In the genomic region with DNA sequence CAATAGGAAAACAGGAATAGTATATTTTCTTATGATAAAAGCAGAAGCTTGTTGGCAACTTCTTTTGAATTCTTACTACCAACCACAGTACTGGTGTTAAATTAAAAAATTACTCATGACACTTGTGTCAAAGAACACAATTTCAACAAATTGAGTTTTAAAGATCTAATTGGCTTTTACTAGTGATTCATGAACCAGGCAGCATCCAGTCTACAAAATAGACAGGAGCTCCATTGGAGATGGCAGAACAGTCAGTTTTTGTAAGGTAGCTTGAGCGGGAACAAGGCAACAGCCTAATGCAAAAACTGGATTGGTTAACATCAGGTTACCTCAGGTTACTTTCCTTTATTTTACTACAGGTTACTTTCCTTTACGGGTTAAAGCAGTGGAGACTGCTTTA, we compare ENCODE assay signal across 32 cellular contexts.
DNase-seq lines count a peak whose midpoint lies in the region; ATAC-seq and TF ChIP-seq lines count a peak whose summit lies in the region.
"Had no signal": no experiment of that assay in that cellular context is flagged by ENCODE, and none has a peak within 500 bp of the region (broad histone marks: within the 10 kb centered on the region; RNA-seq: fewer than 3 reads in every experiment).

No MANE protein-coding gene starts in this region.

- no peak overlapping the region for H2AK5ac ChIP-seq in mesendoderm (ENCODE audit: low read length)

- H3K9me3 Mint-ChIP-seq in natural killer cell, result no peaks in the 10 kb centered on the region
- H3K9me3 Mint-ChIP-seq: CD4-positive, alpha-beta memory T cell; CD4-positive, alpha-beta T cell; CD8-positive, alpha-beta memory T cell; CD8-positive, alpha-beta T cell had no signal

- peak overlapping the region; percentile 34 for H3K18ac ChIP-seq in mesendoderm (ENCODE audit: low read length)

- no peak overlapping the region for H3K27ac ChIP-seq in HEK293 (ENCODE audit: extremely low read depth, low read depth, low read length)
- H3K27ac ChIP-seq in Karpas-422 (ENCODE audit: low read length), result no peak overlapping the region
- no peak overlapping the region for H3K27ac ChIP-seq in mesendoderm (ENCODE audit: low read depth, low read length)
- H3K27ac ChIP-seq in suprapubic skin, result no peak overlapping the region
- H3K27ac ChIP-seq: 22Rv1; A549; BLaER1; BLaER1 treated with 17β-estradiol and CSF1 and Interleukin-3, amounts not matched to agents 10 nM and 100 nM had no signal

- H3K79me1 ChIP-seq in mesendoderm (ENCODE audit: low read length), result no peaks in the 10 kb centered on the region

- no peak for TF ChIP-seq EP300 in suprapubic skin (IDR thresholded peaks at IDR 0.05)

- H3K36me3 ChIP-seq in HEK293 (ENCODE audit: control insufficient read depth in 2 of 2, insufficient read depth in 1 of 2, low read length in 2 of 2) (no peaks in the 10 kb centered on the region), Karpas-422 (ENCODE audit: insufficient read depth, low read length) (no peaks in the 10 kb centered on the region), mesendoderm (ENCODE audit: control insufficient read depth, insufficient read depth, low read length) (no peaks in the 10 kb centered on the region), suprapubic skin (no peaks in the 10 kb centered on the region)
- H3K36me3 ChIP-seq: BE2C; BLaER1; BLaER1 treated with 17β-estradiol and CSF1 and Interleukin-3, amounts not matched to agents 10 nM and 100 nM had no signal

- no peak overlapping the region for H3K9ac ChIP-seq in Karpas-422 (ENCODE audit: low read length)
- H3K9ac ChIP-seq in mesendoderm (ENCODE audit: low read length), result no peak overlapping the region
- H3K9ac ChIP-seq: BLaER1; BLaER1 treated with 17β-estradiol and CSF1 and Interleukin-3, amounts not matched to agents 10 nM and 100 nM had no signal

- H3K4me3 ChIP-seq in HEK293 (ENCODE audit: low read depth, low read length) (no peak overlapping the region), Karpas-422 (ENCODE audit: low read length) (no peak overlapping the region), mesendoderm (ENCODE audit: low read length) (no peak overlapping the region), suprapubic skin (no peak overlapping the region)
- H3K4me3 ChIP-seq: A549; BLaER1; BLaER1 treated with 17β-estradiol and CSF1 and Interleukin-3, amounts not matched to agents 10 nM and 100 nM had no signal

- no CpG with 5 or more reads among the region's 2 CpGs for WGBS in mesendoderm (ENCODE audit: extremely low coverage, insufficient coverage, low lambda C conversion rate)
- 96% methylated on average over 2 of the region's 2 CpGs for WGBS in suprapubic skin

- H3K4me1 Mint-ChIP-seq in natural killer cell, result peaks cover 6% of the 10 kb centered on the region in 2 donors
- H3K4me1 Mint-ChIP-seq: B cell; CD4-positive, alpha-beta memory T cell; CD4-positive, CD25-positive, alpha-beta regulatory T cell; CD8-positive, alpha-beta memory T cell had no signal

- no peak overlapping the region for H3K27ac Mint-ChIP-seq in natural killer cell
- H3K27ac Mint-ChIP-seq: B cell; CD4-positive, alpha-beta memory T cell; CD4-positive, alpha-beta T cell; CD4-positive, CD25-positive, alpha-beta regulatory T cell; CD8-positive, alpha-beta T cell had no signal

- peaks cover 25 to 66% of the 10 kb centered on the region in 2 donors for H3K27me3 Mint-ChIP-seq in natural killer cell (ENCODE audit: low read depth in 2 of 2)
- H3K27me3 Mint-ChIP-seq: CD4-positive, alpha-beta T cell had no signal

- H3K23ac ChIP-seq in mesendoderm (ENCODE audit: low read length), result no peak overlapping the region

- H3K4me1 ChIP-seq in HEK293 (ENCODE audit: control insufficient read depth, insufficient read depth, low read length) (peaks cover 16% of the 10 kb centered on the region), Karpas-422 (ENCODE audit: low read length) (no peaks in the 10 kb centered on the region), mesendoderm (ENCODE audit: control insufficient read depth, low read depth, low read length) (no peaks in the 10 kb centered on the region), suprapubic skin (no peaks in the 10 kb centered on the region)
- H3K4me1 ChIP-seq: BE2C had no signal

- no peaks in the 10 kb centered on the region for H3K79me2 ChIP-seq in Karpas-422 (ENCODE audit: low read length)
- no peaks in the 10 kb centered on the region for H3K79me2 ChIP-seq in mesendoderm (ENCODE audit: control insufficient read depth, insufficient read depth, low read length)

- ATAC-seq in natural killer cell, result no peak
- ATAC-seq: A549; CD8-positive, alpha-beta T cell had no signal

- peak; percentile 22 for DNase-seq in Karpas-422
- peak; percentile 1 for DNase-seq in MV-4-11 (lab: John Stamatoyannopoulos, UW)
- no peak for DNase-seq in mesendoderm
- no peak for DNase-seq in suprapubic skin (ENCODE audit: low spot score in 2 of 2)
- DNase-seq in C1 segment of cervical spinal cord (lab: John Stamatoyannopoulos, UW), result no peak
- DNase-seq in UCSD-AML1 (lab: John Stamatoyannopoulos, UW; ENCODE audit: unreplicated experiment), result no peak
- DNase-seq in natural killer cell, result no peak
- DNase-seq: 8988T; ACHN; AML-193; BE2C; Caco-2; Calu3; CD4-positive, alpha-beta memory T cell; CD4-positive, alpha-beta T cell; CD4-positive, CD25-positive, alpha-beta regulatory T cell; CD8-positive, alpha-beta memory T cell; CD8-positive, alpha-beta T cell; COR-L47; DMS 273 treated with DMSO at 0.1 percent for 48 hours; DMS153; DMS79; DMS79 treated with DMSO at 0.1 percent for 48 hours; DND-41; EL had no signal

- H2BK5ac ChIP-seq in mesendoderm (ENCODE audit: low read length), result no peak overlapping the region

- POLR2A ChIA-PET in HEK293 (lab: Yijun Ruan, JAX), result no interaction called here

- no peaks in the 10 kb centered on the region for H4K20me1 ChIP-seq in Karpas-422 (ENCODE audit: insufficient read depth, low read depth, low read length)
- H4K20me1 ChIP-seq: BLaER1; BLaER1 treated with 17β-estradiol and CSF1 and Interleukin-3, amounts not matched to agents 10 nM and 100 nM had no signal

- no peaks in the 10 kb centered on the region for H3K9me2 ChIP-seq in Karpas-422 (replicated peaks; ENCODE audit: insufficient read depth, low read length)

- H3K4me2 ChIP-seq in Karpas-422 (ENCODE audit: low read depth, low read length, poor library complexity, severe bottlenecking), result no peak overlapping the region
- no peak overlapping the region for H3K4me2 ChIP-seq in mesendoderm (ENCODE audit: low read length)
- H3K4me2 ChIP-seq: A549, BLaER1 had no signal

- H2BK15ac ChIP-seq in mesendoderm (replicated peaks; ENCODE audit: low read depth), result no peak overlapping the region

- H3K9me3 ChIP-seq in HEK293 (ENCODE audit: control insufficient read depth, insufficient read depth, low read depth, low read length) (no peaks in the 10 kb centered on the region), Karpas-422 (ENCODE audit: low read length) (no peaks in the 10 kb centered on the region), suprapubic skin (no peaks in the 10 kb centered on the region)
- H3K9me3 ChIP-seq: A549; BE2C; BLaER1; BLaER1 treated with 17β-estradiol and CSF1 and Interleukin-3, amounts not matched to agents 10 nM and 100 nM; Caco-2 had no signal

- H4K5ac ChIP-seq in mesendoderm (ENCODE audit: low read length), result no peak overlapping the region

- H4K8ac ChIP-seq in mesendoderm (ENCODE audit: low read depth, low read length), result no peak overlapping the region

- no peak overlapping the region for H3K4me3 Mint-ChIP-seq in natural killer cell
- H3K4me3 Mint-ChIP-seq: B cell; CD14-positive monocyte; CD4-positive, alpha-beta memory T cell; CD4-positive, alpha-beta T cell; CD4-positive, CD25-positive, alpha-beta regulatory T cell; CD8-positive, alpha-beta memory T cell; CD8-positive, alpha-beta T cell had no signal

- H2BK120ac ChIP-seq in mesendoderm (ENCODE audit: low read depth, low read length), result no peak overlapping the region

- no peaks in the 10 kb centered on the region for H3K36me3 Mint-ChIP-seq in natural killer cell
- H3K36me3 Mint-ChIP-seq: CD4-positive, alpha-beta memory T cell; CD4-positive, CD25-positive, alpha-beta regulatory T cell; CD8-positive, alpha-beta memory T cell; CD8-positive, alpha-beta T cell had no signal

- no peak overlapping the region for H3K4ac ChIP-seq in mesendoderm (ENCODE audit: low read depth, low read length)

- no peaks in the 10 kb centered on the region for H3K27me3 ChIP-seq in Karpas-422 (ENCODE audit: low read length)
- H3K27me3 ChIP-seq in mesendoderm (ENCODE audit: insufficient read depth, low read length, poor library complexity), result no peaks in the 10 kb centered on the region
- no peaks in the 10 kb centered on the region for H3K27me3 ChIP-seq in suprapubic skin
- H3K27me3 ChIP-seq: BE2C; BLaER1; BLaER1 treated with 17β-estradiol and CSF1 and Interleukin-3, amounts not matched to agents 10 nM and 100 nM had no signal

- CTCF ChIA-PET in HEK293 (lab: Yijun Ruan, JAX), result interaction anchor here (0.6 kb wide), 1 partner anchor 44 kb away, joined by 3 read pairs; no protein-coding TSS in a partner anchor

- H2AFZ ChIP-seq in Karpas-422 (ENCODE audit: low read length), result no peak overlapping the region

- intact Hi-C loops in natural killer cell (cut with micrococcal nuclease), result no loop called here

- H3K56ac ChIP-seq in mesendoderm (ENCODE audit: low read length), result no peak overlapping the region

- TF ChIP-seq CTCF in HEK293 (tag by site-specific recombination; IDR thresholded peaks at IDR 0.05) (no peak), suprapubic skin (IDR thresholded peaks at IDR 0.05) (no peak), natural killer cell (IDR thresholded peaks at IDR 0.05) (no peak)

- TF ChIP-seq POLR2A in suprapubic skin (IDR thresholded peaks at IDR 0.05), result no peak

TF ChIP-seq in HEK293, 187 proteins besides CTCF, POLR2A, EP300 and RAD21:
- TF ChIP-seq ZNF549 (tag by site-specific recombination; IDR thresholded peaks at IDR 0.05), result peak; percentile 93
- TF ChIP-seq ZNF785 (tag by site-specific recombination; IDR thresholded peaks at IDR 0.05), result no peak

Comparison
In these comparisons a context has a peak if more than half of its experiments do, and no peak if none do; other contexts are left out.
1. DNase-seq: peak in Karpas-422 (single experiment) and MV-4-11 (single experiment); none in mesendoderm (single experiment), suprapubic skin (0 of 2), C1 segment of cervical spinal cord (0 of 14), UCSD-AML1 (single experiment) and natural killer cell (single experiment).